ENCODE assay signal across 1 cellular context in genomic region chr20:47380481-47380880, GRCh38.
TF ChIP-seq lines count a peak whose summit lies in the region.

No MANE protein-coding gene starts in this region.

TF ChIP-seq in HepG2, 621 proteins besides CTCF, POLR2A, EP300 and RAD21 (continued from another document):
- no peak for TF ChIP-seq GLMP (CRISPR knock-in tag; IDR thresholded peaks at IDR 0.05; ENCODE audit: borderline replicate concordance)
- TF ChIP-seq ZMYM4 (CRISPR knock-in tag; IDR thresholded peaks at IDR 0.05): peak; percentile 8; the same call in 1 of the 2 replicates
- TF ChIP-seq ZFP36L2 (CRISPR knock-in tag; IDR thresholded peaks at IDR 0.05): no peak
- TF ChIP-seq HNRNPH1 (optimal IDR thresholded peaks at IDR 0.05; ENCODE audit: low read depth, low read length): no peak
- no peak for TF ChIP-seq ZBTB40 (IDR thresholded peaks at IDR 0.05)
- TF ChIP-seq ZBTB40 (CRISPR knock-in tag; IDR thresholded peaks at IDR 0.05): no peak
- TF ChIP-seq ELF4 (CRISPR knock-in tag; IDR thresholded peaks at IDR 0.05; ENCODE audit: borderline replicate concordance): no peak
- no peak for TF ChIP-seq ZNF703 (CRISPR knock-in tag; IDR thresholded peaks at IDR 0.05; ENCODE audit: borderline replicate concordance)
- no peak for TF ChIP-seq SMYD3 (CRISPR knock-in tag; IDR thresholded peaks at IDR 0.05)
- no peak for TF ChIP-seq FOXM1 (CRISPR knock-in tag; IDR thresholded peaks at IDR 0.05)
- TF ChIP-seq ATF4 (CRISPR knock-in tag; IDR thresholded peaks at IDR 0.05): no peak
- no peak for TF ChIP-seq ZNF557 (CRISPR knock-in tag; IDR thresholded peaks at IDR 0.05)
- no peak for TF ChIP-seq ZNF790 (CRISPR knock-in tag; IDR thresholded peaks at IDR 0.05; ENCODE audit: borderline replicate concordance)
- TF ChIP-seq FOXO4 (CRISPR knock-in tag; conservative IDR thresholded peaks at IDR 0.05): no peak
- TF ChIP-seq JUND (CRISPR knock-in tag; IDR thresholded peaks at IDR 0.05): no peak
- no peak for TF ChIP-seq ZBTB25 (CRISPR knock-in tag; IDR thresholded peaks at IDR 0.05)
- no peak for TF ChIP-seq GLI4 (CRISPR knock-in tag; IDR thresholded peaks at IDR 0.05; ENCODE audit: borderline replicate concordance)
- peak; percentile 11; the same call in 1 of the 2 replicates for TF ChIP-seq FOXK1 (CRISPR knock-in tag; IDR thresholded peaks at IDR 0.05; ENCODE audit: borderline replicate concordance, low read depth)
- TF ChIP-seq ZBTB7B (CRISPR knock-in tag; IDR thresholded peaks at IDR 0.05): no peak
- no peak for TF ChIP-seq ZNF597 (CRISPR knock-in tag; IDR thresholded peaks at IDR 0.05)
- TF ChIP-seq ZNF513 (CRISPR knock-in tag; conservative IDR thresholded peaks at IDR 0.05): no peak
- TF ChIP-seq SNAPC2 (CRISPR knock-in tag; IDR thresholded peaks at IDR 0.05): 0 out of 2 replicates have a peak, but pooled peaks have one; percentile 0
- no peak for TF ChIP-seq ZSCAN30 (CRISPR knock-in tag; IDR thresholded peaks at IDR 0.05)
- no peak for TF ChIP-seq ZFP36 (IDR thresholded peaks at IDR 0.05; ENCODE audit: borderline replicate concordance, low read depth, low read length, partially characterized antibody)
- no peak for TF ChIP-seq DBP (CRISPR knock-in tag; IDR thresholded peaks at IDR 0.05; ENCODE audit: not compliant biosample characterization)
- no peak for TF ChIP-seq UBTF (CRISPR knock-in tag; IDR thresholded peaks at IDR 0.05)
- no peak for TF ChIP-seq IRF9 (CRISPR knock-in tag; IDR thresholded peaks at IDR 0.05; ENCODE audit: borderline replicate concordance)
- no peak for TF ChIP-seq U2AF2 (IDR thresholded peaks at IDR 0.05; ENCODE audit: low read depth, low read length)
TF ChIP-seq in HepG2: peak in this region for 29.
